Comparison of ENCODE assay signal across 1 cellular context in the genomic region with DNA sequence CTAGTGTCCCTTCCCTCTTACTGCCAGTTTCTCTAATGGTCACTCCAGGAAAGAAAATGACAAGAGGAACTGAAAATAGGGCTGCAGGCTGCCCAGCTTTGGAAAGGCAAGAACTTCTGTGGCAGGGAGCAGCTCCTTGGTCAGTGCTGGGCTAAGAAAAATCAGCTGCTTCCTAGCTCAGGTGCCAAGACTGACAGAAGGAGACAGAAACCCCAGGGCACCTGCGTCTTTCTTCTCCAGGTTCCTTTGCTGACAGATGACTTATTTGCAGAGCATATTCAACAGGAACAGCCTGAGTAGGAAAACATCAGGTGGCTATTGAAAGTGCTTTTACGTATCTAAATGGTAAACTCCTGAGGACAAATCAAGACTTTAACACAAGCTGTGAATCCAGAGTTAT.
TF ChIP-seq lines count a peak whose summit lies in the region.

No MANE protein-coding gene starts in this region.

TF ChIP-seq in SK-N-SH treated with all-trans-retinoic acid at 6 μM for 48 hours, 23 proteins besides CTCF, POLR2A, EP300 and RAD21 (continued from another document):
- TF ChIP-seq, protein P1, sequence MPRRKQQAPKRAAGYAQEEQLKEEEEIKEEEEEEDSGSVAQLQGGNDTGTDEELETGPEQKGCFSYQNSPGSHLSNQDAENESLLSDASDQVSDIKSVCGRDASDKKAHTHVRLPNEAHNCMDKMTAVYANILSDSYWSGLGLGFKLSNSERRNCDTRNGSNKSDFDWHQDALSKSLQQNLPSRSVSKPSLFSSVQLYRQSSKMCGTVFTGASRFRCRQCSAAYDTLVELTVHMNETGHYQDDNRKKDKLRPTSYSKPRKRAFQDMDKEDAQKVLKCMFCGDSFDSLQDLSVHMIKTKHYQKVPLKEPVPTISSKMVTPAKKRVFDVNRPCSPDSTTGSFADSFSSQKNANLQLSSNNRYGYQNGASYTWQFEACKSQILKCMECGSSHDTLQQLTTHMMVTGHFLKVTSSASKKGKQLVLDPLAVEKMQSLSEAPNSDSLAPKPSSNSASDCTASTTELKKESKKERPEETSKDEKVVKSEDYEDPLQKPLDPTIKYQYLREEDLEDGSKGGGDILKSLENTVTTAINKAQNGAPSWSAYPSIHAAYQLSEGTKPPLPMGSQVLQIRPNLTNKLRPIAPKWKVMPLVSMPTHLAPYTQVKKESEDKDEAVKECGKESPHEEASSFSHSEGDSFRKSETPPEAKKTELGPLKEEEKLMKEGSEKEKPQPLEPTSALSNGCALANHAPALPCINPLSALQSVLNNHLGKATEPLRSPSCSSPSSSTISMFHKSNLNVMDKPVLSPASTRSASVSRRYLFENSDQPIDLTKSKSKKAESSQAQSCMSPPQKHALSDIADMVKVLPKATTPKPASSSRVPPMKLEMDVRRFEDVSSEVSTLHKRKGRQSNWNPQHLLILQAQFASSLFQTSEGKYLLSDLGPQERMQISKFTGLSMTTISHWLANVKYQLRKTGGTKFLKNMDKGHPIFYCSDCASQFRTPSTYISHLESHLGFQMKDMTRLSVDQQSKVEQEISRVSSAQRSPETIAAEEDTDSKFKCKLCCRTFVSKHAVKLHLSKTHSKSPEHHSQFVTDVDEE (CRISPR knock-in tag; IDR thresholded peaks at IDR 0.05), result no peak
- TF ChIP-seq ZFP3 (CRISPR knock-in tag; IDR thresholded peaks at IDR 0.05) (no peak), ZNF565 (CRISPR knock-in tag; conservative IDR thresholded peaks at IDR 0.05; ENCODE audit: low read depth) (no peak), TOX (CRISPR knock-in tag; IDR thresholded peaks at IDR 0.05; ENCODE audit: borderline replicate concordance) (no peak), ESRRG (CRISPR knock-in tag; IDR thresholded peaks at IDR 0.05) (no peak), ARNTL (CRISPR knock-in tag; IDR thresholded peaks at IDR 0.05; ENCODE audit: borderline replicate concordance, low read depth) (no peak), ZFP30 (CRISPR knock-in tag; IDR thresholded peaks at IDR 0.05) (no peak), GLIS3 (CRISPR knock-in tag; IDR thresholded peaks at IDR 0.05) (no peak), RARB (CRISPR knock-in tag; IDR thresholded peaks at IDR 0.05) (no peak), SNAI2 (CRISPR knock-in tag; IDR thresholded peaks at IDR 0.05) (no peak), ISL1 (CRISPR knock-in tag; IDR thresholded peaks at IDR 0.05) (no peak), PPARA (CRISPR knock-in tag; IDR thresholded peaks at IDR 0.05; ENCODE audit: borderline replicate concordance) (no peak), BACH2 (CRISPR knock-in tag; IDR thresholded peaks at IDR 0.05; ENCODE audit: borderline replicate concordance) (no peak), CSDC2 (CRISPR knock-in tag; IDR thresholded peaks at IDR 0.05) (no peak)
- TF ChIP-seq, protein P2, sequence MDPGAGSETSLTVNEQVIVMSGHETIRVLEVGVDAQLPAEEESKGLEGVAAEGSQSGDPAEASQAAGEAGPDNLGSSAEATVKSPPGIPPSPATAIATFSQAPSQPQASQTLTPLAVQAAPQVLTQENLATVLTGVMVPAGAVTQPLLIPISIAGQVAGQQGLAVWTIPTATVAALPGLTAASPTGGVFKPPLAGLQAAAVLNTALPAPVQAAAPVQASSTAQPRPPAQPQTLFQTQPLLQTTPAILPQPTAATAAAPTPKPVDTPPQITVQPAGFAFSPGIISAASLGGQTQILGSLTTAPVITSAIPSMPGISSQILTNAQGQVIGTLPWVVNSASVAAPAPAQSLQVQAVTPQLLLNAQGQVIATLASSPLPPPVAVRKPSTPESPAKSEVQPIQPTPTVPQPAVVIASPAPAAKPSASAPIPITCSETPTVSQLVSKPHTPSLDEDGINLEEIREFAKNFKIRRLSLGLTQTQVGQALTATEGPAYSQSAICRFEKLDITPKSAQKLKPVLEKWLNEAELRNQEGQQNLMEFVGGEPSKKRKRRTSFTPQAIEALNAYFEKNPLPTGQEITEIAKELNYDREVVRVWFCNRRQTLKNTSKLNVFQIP (CRISPR knock-in tag; IDR thresholded peaks at IDR 0.05; ENCODE audit: borderline replicate concordance, low read depth), result no peak
TF ChIP-seq in SK-N-SH treated with all-trans-retinoic acid at 6 μM for 48 hours: peak in this region for 0.
